In the genomic region with DNA sequence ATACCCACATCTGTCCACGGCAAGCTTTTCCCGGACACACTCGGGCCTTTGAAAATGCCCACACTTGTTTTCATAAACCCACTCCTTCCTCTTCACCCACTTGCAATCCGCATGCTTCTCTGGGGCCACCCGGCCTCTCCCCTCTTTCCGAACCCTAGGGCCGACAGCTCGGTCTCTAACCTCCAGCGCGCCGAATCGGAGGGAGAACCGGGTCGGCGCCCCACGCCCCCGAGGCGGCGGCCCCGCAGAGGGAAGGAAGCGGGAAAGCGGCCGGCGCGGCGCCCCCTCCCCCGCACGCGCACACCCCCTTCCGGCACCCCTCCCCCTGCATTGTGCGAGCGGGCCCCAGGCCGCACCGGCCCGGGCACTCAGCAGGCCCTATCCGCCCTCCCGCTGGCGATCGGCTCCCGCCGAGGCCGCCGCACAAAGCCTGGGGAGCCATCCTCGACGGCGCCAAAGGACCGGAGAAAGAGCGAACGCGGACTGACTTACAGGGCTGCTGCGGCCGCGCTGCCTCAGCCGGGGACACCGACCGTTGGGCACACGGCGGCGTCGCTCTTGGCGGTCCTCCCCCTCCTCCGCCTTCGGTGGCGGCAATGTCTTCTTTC, we compare ENCODE assay signal across 8 cellular contexts. TPM values are rescaled to one million over a fixed set of nuclear protein-coding genes. Genes with fewer than 3 reads are reported as not detected.
DNase-seq lines count a peak whose midpoint lies in the region; ATAC-seq and TF ChIP-seq lines count a peak whose summit lies in the region.

No MANE protein-coding gene starts in this region.

- peaks cover 14 to 39% (median 27%) of the 10 kb centered on the region in 11 experiments; a peak in 18 of 22 replicates for H3K36me3 ChIP-seq in BLaER1 treated with 17β-estradiol and CSF1 and Interleukin-3, amounts not matched to agents 10 nM and 100 nM
- H3K36me3 ChIP-seq in PC-9 (ENCODE audit: low read depth) (peaks cover 12% of the 10 kb centered on the region), osteoblast (ENCODE audit: insufficient read depth, low read length) (no peaks in the 10 kb centered on the region), thyroid gland (no peaks in the 10 kb centered on the region)

- H3K9me2 ChIP-seq in PC-9 (ENCODE audit: insufficient read depth) = no peaks in the 10 kb centered on the region

- H3K27ac ChIP-seq in BLaER1 treated with 17β-estradiol and CSF1 and Interleukin-3, amounts not matched to agents 10 nM and 100 nM = peak overlapping the region; percentile 89 to 100 (median 99)
- H3K27ac ChIP-seq in PC-9 (peak overlapping the region; percentile 88), osteoblast (ENCODE audit: low read depth, low read length) (peak overlapping the region; percentile 74), thyroid gland (peak overlapping the region; percentile 91 to 98 (median 97))

- H3K9me3 ChIP-seq in BLaER1 treated with 17β-estradiol and CSF1 and Interleukin-3, amounts not matched to agents 10 nM and 100 nM (replicated peaks in 1 of 11) = no peaks in the 10 kb centered on the region
- H3K9me3 ChIP-seq in PC-9 (ENCODE audit: insufficient read depth, low read depth) (no peaks in the 10 kb centered on the region), osteoblast (ENCODE audit: low read depth, low read length) (no peaks in the 10 kb centered on the region), thyroid gland (no peaks in the 10 kb centered on the region)

- peaks cover 36 to 69% (median 48%) of the 10 kb centered on the region in 10 experiments for H3K4me1 ChIP-seq in BLaER1 treated with 17β-estradiol and CSF1 and Interleukin-3, amounts not matched to agents 10 nM and 100 nM
- peaks cover 47% of the 10 kb centered on the region for H3K4me1 ChIP-seq in PC-9 (replicated peaks; ENCODE audit: insufficient read depth)
- H3K4me1 ChIP-seq in osteoblast (ENCODE audit: insufficient read depth, low read length) = peaks cover 21% of the 10 kb centered on the region
- peaks cover 40 to 52% of the 10 kb centered on the region in 2 donors for H3K4me1 ChIP-seq in thyroid gland

- H3K9ac ChIP-seq in BLaER1 treated with 17β-estradiol and CSF1 and Interleukin-3, amounts not matched to agents 10 nM and 100 nM = peak overlapping the region; percentile 95 to 100 (median 99)

- DNase-seq in PC-9 (no peak), globus pallidus (ENCODE audit: low spot score) (peak; percentile 61), osteoblast (ENCODE audit: insufficient read length, low spot score, missing footprints) (peak; percentile 76), thyroid gland (peak; percentile 55 to 56)
- peak; percentile 87 for DNase-seq in activated effector memory CD4-positive, alpha-beta T cell treated with anti-CD3 and anti-CD28 coated beads, Interleukin-2, amount 50 U/mL, for 16 hours

- POLR2A ChIA-PET in PC-9 (lab: Charles Lee; ENCODE audit: unreplicated experiment) = interaction anchor here (0.6 to 0.7 kb wide), 2 partner anchors 118 to 1927 kb away, joined by 3 to 10 read pairs; no protein-coding TSS in a partner anchor

- H2AFZ ChIP-seq in PC-9 = peak overlapping the region; percentile 72; the same call in 1 of the 2 replicates
- peak overlapping the region; percentile 74 for H2AFZ ChIP-seq in osteoblast (ENCODE audit: low read length)

- BruUV-seq in PC-9 (replicated peaks; lab: Mats Ljungman, UMichigan) = no TSS peak

- H3K27me3 ChIP-seq in BLaER1 treated with 17β-estradiol and CSF1 and Interleukin-3, amounts not matched to agents 10 nM and 100 nM = no peaks in the 10 kb centered on the region
- H3K27me3 ChIP-seq in PC-9 (ENCODE audit: insufficient read depth, low read depth) (no peaks in the 10 kb centered on the region), osteoblast (ENCODE audit: insufficient read depth, low read length) (no peaks in the 10 kb centered on the region), thyroid gland (no peaks in the 10 kb centered on the region)

- ATAC-seq in GM19035 (IDR thresholded peaks at IDR 0.05; ENCODE audit: unreplicated experiment) = peak; percentile 32
- peak; percentile 32 for ATAC-seq in HG03196 (IDR thresholded peaks at IDR 0.05; ENCODE audit: unreplicated experiment)

- CTCF ChIA-PET in PC-9 (lab: Charles Lee) = interaction anchor here (0.7 to 1.1 kb wide), 2 partner anchors 24 to 301 kb away, joined by 3 read pairs; partner anchors contain the start of gene HS1BP3

- peak overlapping the region; percentile 76 to 96 (median 84) for H3K4me2 ChIP-seq in BLaER1 treated with 17β-estradiol and CSF1 and Interleukin-3, amounts not matched to agents 10 nM and 100 nM
- peak overlapping the region; percentile 92 for H3K4me2 ChIP-seq in PC-9
- peak overlapping the region; percentile 88 for H3K4me2 ChIP-seq in osteoblast (ENCODE audit: insufficient read depth, low read length)

- TF ChIP-seq POLR2A in thyroid gland (IDR thresholded peaks at IDR 0.05) = no peak

- 0% methylated on average over 26 to 36 of the region's 64 CpGs for WGBS in thyroid gland, 2 donors

- peaks cover 24% of the 10 kb centered on the region for H3F3A ChIP-seq in PC-9 (ENCODE audit: insufficient read depth, low read depth)

- peaks cover 53% of the 10 kb centered on the region for H3K79me2 ChIP-seq in PC-9 (ENCODE audit: low read depth)
- H3K79me2 ChIP-seq in osteoblast (ENCODE audit: insufficient read depth, low read length) = peaks cover 53% of the 10 kb centered on the region

- TF ChIP-seq CTCF in PC-9 (conservative IDR thresholded peaks at IDR 0.05) (no peak), osteoblast (IDR thresholded peaks at IDR 0.05; ENCODE audit: extremely low read depth, low read depth, low read length) (no peak), thyroid gland (IDR thresholded peaks at IDR 0.05) (no peak)

- peak overlapping the region; percentile 66 to 92 (median 85) for H3K4me3 ChIP-seq in BLaER1 treated with 17β-estradiol and CSF1 and Interleukin-3, amounts not matched to agents 10 nM and 100 nM
- H3K4me3 ChIP-seq in PC-9 = peak overlapping the region; percentile 81
- H3K4me3 ChIP-seq in osteoblast (ENCODE audit: insufficient read depth, low read length) = peak overlapping the region; percentile 80
- peak overlapping the region; percentile 90 to 93 (median 91) for H3K4me3 ChIP-seq in thyroid gland (replicated peaks in 1 of 3)

- peaks cover 48 to 51% (median 50%) of the 10 kb centered on the region in 11 experiments for H4K20me1 ChIP-seq in BLaER1 treated with 17β-estradiol and CSF1 and Interleukin-3, amounts not matched to agents 10 nM and 100 nM
- H4K20me1 ChIP-seq in PC-9 (ENCODE audit: insufficient read depth) = peaks cover 46% of the 10 kb centered on the region
- H4K20me1 ChIP-seq in osteoblast (ENCODE audit: insufficient read depth, low read length) = peaks cover 44% of the 10 kb centered on the region

- intact Hi-C loops in PC-9 (cut with micrococcal nuclease; ENCODE audit: unreplicated experiment) (no loop called here), thyroid gland (cut with DNase I) (no loop called here)

RNA-seq across cellular contexts. Expression of gene PUM2, which starts 0.4 kb away (rescaled TPM):
- total RNA-seq in PC-9 (2021) (93.3 and 99.3 TPM in 2 replicates), osteoblast (44.2 and 45.2 TPM in 2 replicates), thyroid gland (100 to 1,000 TPM in 1 of 4 donors, 10 to 100 TPM in 3; 87.5 to 102 (median 91.8) TPM)

Comparison
In these comparisons a context has a peak if more than half of its experiments do, and no peak if none do; other contexts are left out.
1. DNase-seq: peak in activated effector memory CD4-positive, alpha-beta T cell treated with anti-CD3 and anti-CD28 coated beads, Interleukin-2, amount 50 U/mL, for 16 hours (single experiment), globus pallidus (single experiment), osteoblast (single experiment) and thyroid gland (2 of 2); none in PC-9 (0 of 2).
2. Peak in every context shown above with its lines, with median percentiles within 50 percentile points of each other: H3K27ac ChIP-seq, H3K4me2 ChIP-seq and H3K4me3 ChIP-seq.